23 cellular contexts compared by ENCODE assay signal in genomic region chr5:17290620-17290974, GRCh38.
A peak's percentile ranks its signal among the peaks of the same experiment; 100 is the strongest.
DNase-seq lines count a peak whose midpoint lies in the region; ATAC-seq and TF ChIP-seq lines count a peak whose summit lies in the region.
"Had no signal": no experiment of that assay in that cellular context is flagged by ENCODE, and none has a peak within 500 bp of the region (broad histone marks: within the 10 kb centered on the region; RNA-seq: fewer than 3 reads in every experiment).

No MANE protein-coding gene starts in this region.

- H2AFZ ChIP-seq in IMR-90 (replicated peaks; ENCODE audit: low read length, poor library complexity) = peak overlapping the region; percentile 24

- peak overlapping the region; percentile 6 for H3K18ac ChIP-seq in IMR-90 (ENCODE audit: low read depth, low read length)

- no peaks in the 10 kb centered on the region for H4K20me1 ChIP-seq in IMR-90 (ENCODE audit: insufficient read depth, low read length)

- H3K27ac ChIP-seq in IMR-90 (ENCODE audit: insufficient read depth, low read length) (no peak overlapping the region), breast epithelium (no peak overlapping the region)
- H3K27ac ChIP-seq: C4-2B, SJCRH30 had no signal

- no peaks in the 10 kb centered on the region for H3K79me1 ChIP-seq in IMR-90 (ENCODE audit: low read depth in 1 of 2, low read length in 2 of 2)

- in situ Hi-C loops in IMR-90 (cut with MboI; ENCODE audit: low sequenced_read_pairs) (no loop called here), ACHN (cut with HindIII; ENCODE audit: low pct_ligation_motif_present, low pct_unique_long_range_greater_than_20kb, low sequenced_read_pairs) (no loop called here)

- peak overlapping the region; percentile 73 for H3K4ac ChIP-seq in IMR-90 (ENCODE audit: low read depth, low read length)

- H3K36me3 Mint-ChIP-seq in chondrocyte (ENCODE audit: low read depth) = peaks cover 2% of the 10 kb centered on the region
- peaks cover 10% of the 10 kb centered on the region for H3K36me3 Mint-ChIP-seq in mesothelial cell of epicardium
- peaks cover 6 to 11% of the 10 kb centered on the region in 2 donors for H3K36me3 Mint-ChIP-seq in stimulated activated naive B cell treated with anti-CD40 and anti-IgM and Interleukin-4, amounts not matched to agents 10 μg/mL and 1 μg/mL and 100 μg/mL, for 72 hours
- H3K36me3 Mint-ChIP-seq: CD8-positive, alpha-beta T cell had no signal

- TF ChIP-seq CTCF in IMR-90 (conservative IDR thresholded peaks at IDR 0.05; ENCODE audit: low read depth, low read length) (no peak), chondrocyte (IDR thresholded peaks at IDR 0.05) (no peak), mesothelial cell of epicardium (IDR thresholded peaks at IDR 0.05; ENCODE audit: unreplicated experiment) (no peak), breast epithelium (IDR thresholded peaks at IDR 0.05) (no peak)

- H3K4me3 ChIP-seq in IMR-90 (ENCODE audit: insufficient read depth, low read depth, low read length) (no peak overlapping the region), breast epithelium (no peak overlapping the region)
- H3K4me3 ChIP-seq: SJCRH30 had no signal

- no TSS peak for BruUV-seq in IMR-90 (replicated peaks; lab: Mats Ljungman, UMichigan)

- peaks cover 7% of the 10 kb centered on the region for H3K4me1 Mint-ChIP-seq in chondrocyte (ENCODE audit: low read depth)
- H3K4me1 Mint-ChIP-seq in mesothelial cell of epicardium = peaks cover 8% of the 10 kb centered on the region
- H3K4me1 Mint-ChIP-seq in stimulated activated naive B cell treated with anti-CD40 and anti-IgM and Interleukin-4, amounts not matched to agents 10 μg/mL and 1 μg/mL and 100 μg/mL, for 72 hours = peaks cover 10 to 11% of the 10 kb centered on the region in 2 donors

- peak overlapping the region in 1 of 2 experiments; percentile 34; a peak in 1 of 4 replicates for H4K8ac ChIP-seq in IMR-90 (ENCODE audit: low read depth in 2 of 2, low read length in 2 of 2)

- H3K23ac ChIP-seq in IMR-90 (ENCODE audit: low read depth, low read length) = no peak overlapping the region

- TF ChIP-seq POLR2A in IMR-90 (IDR thresholded peaks at IDR 0.05; ENCODE audit: low read depth, low read length) (no peak), breast epithelium (IDR thresholded peaks at IDR 0.05) (no peak)

- H3K27me3 Mint-ChIP-seq in chondrocyte (ENCODE audit: low read depth) (no peaks in the 10 kb centered on the region), mesothelial cell of epicardium (ENCODE audit: low read depth) (no peaks in the 10 kb centered on the region)
- H3K27me3 Mint-ChIP-seq in stimulated activated naive B cell treated with anti-CD40 and anti-IgM and Interleukin-4, amounts not matched to agents 10 μg/mL and 1 μg/mL and 100 μg/mL, for 72 hours = no peaks in the 10 kb centered on the region
- H3K27me3 Mint-ChIP-seq: B cell had no signal

- H3K9me3 ChIP-seq in IMR-90 (ENCODE audit: control insufficient read depth, insufficient read depth, low read length) (no peaks in the 10 kb centered on the region), breast epithelium (no peaks in the 10 kb centered on the region)
- H3K9me3 ChIP-seq: SJCRH30 had no signal

- dilution Hi-C loops in IMR-90 (cut with HindIII; ENCODE audit: low sequenced_read_pairs, unreplicated experiment) = no loop called here

- H3K14ac ChIP-seq in IMR-90 (replicated peaks; ENCODE audit: low read depth, low read length) = no peak overlapping the region; the same call in 1 of the 2 replicates

- POLR2A ChIA-PET in IMR-90 (lab: Charles Lee; ENCODE audit: unreplicated experiment) = no interaction called here

- H3K9ac ChIP-seq in IMR-90 (ENCODE audit: low read depth, low read length) = no peak overlapping the region

- H3K4me1 ChIP-seq in IMR-90 (ENCODE audit: control insufficient read depth, insufficient read depth, low read length) (peaks cover 4% of the 10 kb centered on the region), breast epithelium (no peaks in the 10 kb centered on the region)
- H3K4me1 ChIP-seq: SJCRH30 had no signal

- WGBS in IMR-90 (ENCODE audit: extremely low coverage in 2 of 2, insufficient read length in 1 of 2), 2 experiments = 91% methylated on average over 5 of the region's 8 CpGs; no CpG with 5 or more reads in 1 of the 2 experiments

- ATAC-seq in IMR-90 (ENCODE audit: low read depth) = no peak
- ATAC-seq in stimulated activated naive B cell treated with anti-CD40 and anti-IgM and Interleukin-4, amounts not matched to agents 10 μg/mL and 1 μg/mL and 100 μg/mL, for 72 hours (replicated peaks) = no peak
- ATAC-seq: CD8-positive, alpha-beta T cell; Right ventricle myocardium inferior; SK-N-SH treated with all-trans-retinoic acid at 6 μM for 48 hours had no signal

- H3K27me3 ChIP-seq in IMR-90 (ENCODE audit: control insufficient read depth, insufficient read depth, low read length) = no peaks in the 10 kb centered on the region
- H3K27me3 ChIP-seq in breast epithelium = no peaks in the 10 kb centered on the region
- H3K27me3 ChIP-seq: SJCRH30 had no signal

- H3K56ac ChIP-seq in IMR-90 (ENCODE audit: extremely low read depth, insufficient read depth, low read length) = no peak overlapping the region

- H3K4me3 Mint-ChIP-seq in chondrocyte (ENCODE audit: unreplicated experiment) (no peak overlapping the region), mesothelial cell of epicardium (no peak overlapping the region)
- no peak overlapping the region for H3K4me3 Mint-ChIP-seq in stimulated activated naive B cell treated with anti-CD40 and anti-IgM and Interleukin-4, amounts not matched to agents 10 μg/mL and 1 μg/mL and 100 μg/mL, for 72 hours
- H3K4me3 Mint-ChIP-seq: B cell; CD8-positive, alpha-beta T cell had no signal

- H3K9me3 Mint-ChIP-seq in chondrocyte (ENCODE audit: low read depth) = peaks cover 3% of the 10 kb centered on the region
- H3K9me3 Mint-ChIP-seq in mesothelial cell of epicardium = peaks cover 17% of the 10 kb centered on the region
- peaks cover 10 to 12% of the 10 kb centered on the region in 2 donors for H3K9me3 Mint-ChIP-seq in stimulated activated naive B cell treated with anti-CD40 and anti-IgM and Interleukin-4, amounts not matched to agents 10 μg/mL and 1 μg/mL and 100 μg/mL, for 72 hours

- intact Hi-C loops in IMR-90 (cut with micrococcal nuclease) (no loop called here), breast epithelium (cut with DNase I; ENCODE audit: low total_unique reads) (no loop called here)

- no peak for TF ChIP-seq RAD21 in IMR-90 (IDR thresholded peaks at IDR 0.05; ENCODE audit: low read length)

- H2BK120ac ChIP-seq in IMR-90 (ENCODE audit: low read depth, low read length) = peak overlapping the region; percentile 48

- H3K27ac Mint-ChIP-seq in chondrocyte (ENCODE audit: unreplicated experiment) (peak overlapping the region; percentile 66), mesothelial cell of epicardium (peak overlapping the region; percentile 76)
- H3K27ac Mint-ChIP-seq in stimulated activated naive B cell treated with anti-CD40 and anti-IgM and Interleukin-4, amounts not matched to agents 10 μg/mL and 1 μg/mL and 100 μg/mL, for 72 hours = peak overlapping the region; percentile 1
- H3K27ac Mint-ChIP-seq: B cell; CD8-positive, alpha-beta T cell had no signal

- H2BK20ac ChIP-seq in IMR-90 (ENCODE audit: low read depth, low read length) = peak overlapping the region; percentile 57; the same call in 1 of the 2 replicates

- H3K4me2 ChIP-seq in IMR-90 (ENCODE audit: low read depth, low read length) = no peak overlapping the region

- peak overlapping the region; percentile 54 for H2BK5ac ChIP-seq in IMR-90 (ENCODE audit: low read depth, low read length, poor library complexity, severe bottlenecking)

- H2AK9ac ChIP-seq in IMR-90 (replicated peaks; ENCODE audit: low read depth, low read length, poor library complexity) = peak overlapping the region; percentile 9

- DNase-seq in IMR-90 (no peak), chondrocyte (ENCODE audit: low spot score) (no peak), mesothelial cell of epicardium (ENCODE audit: low spot score in 2 of 2, unreplicated experiment in 2 of 2) (no peak), ACHN (no peak), anterior cingulate cortex (lab: John Stamatoyannopoulos, UW) (no peak), breast epithelium (ENCODE audit: low spot score in 2 of 2) (no peak)
- DNase-seq in stimulated activated naive B cell treated with anti-CD40 and anti-IgM and Interleukin-4, amounts not matched to agents 10 μg/mL and 1 μg/mL and 100 μg/mL, for 72 hours = no peak
- DNase-seq: CD8-positive, alpha-beta T cell; DMS 273 treated with DMSO at 0.1 percent for 48 hours; DMS79; GDM1; HCEC 1CT; NCI-H1092; NCI-H1417 treated with DMSO at 0.1 percent for 48 hours; NCI-H1694 treated with DMSO at 0.1 percent for 48 hours; NCI-H2081; NCI-H2227 treated with DMSO at 0.1 percent for 48 hours; NCI-H69; SJCRH30 had no signal

- peak overlapping the region; percentile 16; the same call in 1 of the 2 replicates for H4K5ac ChIP-seq in IMR-90 (ENCODE audit: low read depth, low read length)

- H4K91ac ChIP-seq in IMR-90 (ENCODE audit: insufficient read depth, low read depth, low read length) = 0 out of 2 replicates have a peak overlapping the region, but pooled peaks have one; percentile 25

- no peaks in the 10 kb centered on the region for H3K36me3 ChIP-seq in IMR-90 (ENCODE audit: control insufficient read depth, insufficient read depth, low read length)
- no peaks in the 10 kb centered on the region for H3K36me3 ChIP-seq in breast epithelium
- H3K36me3 ChIP-seq: SJCRH30 had no signal

- H2AK5ac ChIP-seq in IMR-90 (ENCODE audit: low read depth, low read length) = peak overlapping the region; percentile 78

- 0 out of 2 replicates have a peak, but pooled peaks cover 3% of the 10 kb centered on the region for H3K9me1 ChIP-seq in IMR-90 (ENCODE audit: insufficient read depth, low read length)

- H2BK15ac ChIP-seq in IMR-90 (ENCODE audit: low read depth, low read length) = peak overlapping the region; percentile 35; the same call in 1 of the 3 replicates

- CTCF ChIA-PET in IMR-90 (lab: Yijun Ruan, JAX) = interaction anchor here (0.8 kb wide), 1 partner anchor 24 kb away, joined by 3 read pairs; no protein-coding TSS in a partner anchor

TF ChIP-seq in IMR-90, 13 proteins besides CTCF, POLR2A, EP300 and RAD21:
- no peak for TF ChIP-seq CHD1 (IDR thresholded peaks at IDR 0.05; ENCODE audit: low read depth, low read length)
- TF ChIP-seq NFE2L2 (IDR thresholded peaks at IDR 0.05; ENCODE audit: low read depth, low read length) = no peak
- TF ChIP-seq RCOR1 (IDR thresholded peaks at IDR 0.05; ENCODE audit: insufficient replicate concordance, low read length) = no peak
- no peak for TF ChIP-seq USF2 (IDR thresholded peaks at IDR 0.05; ENCODE audit: low read depth, low read length)
- no peak for TF ChIP-seq BHLHE40 (IDR thresholded peaks at IDR 0.05; ENCODE audit: low read depth, low read length)

Comparison
In these comparisons a context has a peak if more than half of its experiments do, and no peak if none do; other contexts are left out.
1. H3K27ac Mint-ChIP-seq: peak in every context shown above with its lines; median percentile 76 in mesothelial cell of epicardium; 66 in chondrocyte; 1 in stimulated activated naive B cell treated with anti-CD40 and anti-IgM and Interleukin-4, amounts not matched to agents 10 μg/mL and 1 μg/mL and 100 μg/mL, for 72 hours.